Comparison of ENCODE assay signal across 8 cellular contexts in the genomic region with DNA sequence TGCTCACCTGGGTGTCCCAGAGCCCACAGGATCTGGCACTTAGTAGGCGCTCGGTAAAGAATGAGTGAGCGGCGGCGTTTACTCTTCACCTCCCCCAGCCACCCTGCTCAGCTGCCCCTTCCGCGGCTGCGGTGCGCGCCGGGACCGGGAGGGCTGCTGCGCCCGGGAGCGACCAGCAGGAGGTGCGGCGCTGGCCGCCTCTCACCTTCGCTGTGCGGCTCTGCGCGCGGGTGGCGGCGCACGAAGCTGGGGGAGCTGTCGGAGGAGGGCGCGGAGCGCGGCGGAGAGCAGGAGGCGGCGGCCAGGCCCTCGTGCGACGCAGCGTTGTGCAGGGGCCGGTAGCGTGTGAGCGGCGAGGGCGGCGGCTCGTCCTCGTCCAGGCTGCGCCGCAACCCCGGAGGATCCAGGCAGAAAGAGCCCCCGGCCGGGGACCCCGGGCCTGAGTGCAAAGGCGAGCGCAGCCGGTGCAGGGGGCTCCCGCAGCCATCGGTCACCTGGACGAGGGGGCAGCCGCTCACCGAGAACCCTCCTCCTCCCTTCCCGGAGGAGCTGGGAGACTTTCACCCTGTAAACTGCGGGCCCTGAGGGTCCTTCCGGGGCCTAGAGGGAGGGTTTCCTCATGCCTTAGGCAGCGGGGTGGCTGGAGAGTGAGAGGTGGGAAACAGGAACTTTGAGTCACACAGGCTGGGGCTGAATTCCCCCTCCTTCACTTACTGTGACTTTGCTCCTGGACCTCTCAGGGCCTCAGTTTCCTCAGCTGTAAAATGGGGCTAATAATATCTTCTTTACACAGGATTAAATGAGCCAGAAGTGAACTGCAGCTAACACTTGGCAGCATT. TPM values are rescaled to one million over a fixed set of nuclear protein-coding genes. Genes with fewer than 3 reads are reported as not detected.
DNase-seq lines count a peak whose midpoint lies in the region; ATAC-seq lines count a peak whose summit lies in the region.

No MANE protein-coding gene starts in this region.

- H3K36me3 Mint-ChIP-seq in activated naive CD8-positive, alpha-beta T cell treated with anti-CD3 and anti-CD28 coated beads for 36 hours = no peaks in the 10 kb centered on the region

- H3K27ac Mint-ChIP-seq in activated naive CD8-positive, alpha-beta T cell treated with anti-CD3 and anti-CD28 coated beads for 36 hours = no peak overlapping the region

- intact Hi-C loops in right cardiac atrium (cut with DNase I) = loop anchor here in 3 of 4 donors (5.0 to 10.0 kb wide), 2 partner anchors 47 to 50 kb away; partner anchors contain the start of gene SGCA (in 3 of the 3)

- 16% methylated on average over 64 of the region's 64 CpGs for WGBS in right cardiac atrium

- no peak overlapping the region for H3K4me3 ChIP-seq in right cardiac atrium (ENCODE audit: low read length)

- peaks cover 10% of the 10 kb centered on the region for H3K4me1 Mint-ChIP-seq in activated naive CD8-positive, alpha-beta T cell treated with anti-CD3 and anti-CD28 coated beads for 36 hours

- peak; percentile 43 for DNase-seq in NCI-H146 (lab: John Stamatoyannopoulos, UW)
- no peak for DNase-seq in NCI-H146 treated with DMSO at 0.1 percent for 48 hours (lab: John Stamatoyannopoulos, UW; ENCODE audit: unreplicated experiment)
- DNase-seq in RPMI8226 = peak; percentile 87
- DNase-seq in activated naive CD8-positive, alpha-beta T cell treated with anti-CD3 and anti-CD28 coated beads for 36 hours = peak; percentile 81
- peak; percentile 64 to 85 (median 84) for DNase-seq in right cardiac atrium
- DNase-seq in stimulated activated CD4-positive, alpha-beta T cell treated with anti-CD3 and anti-CD28 coated beads, Interleukin-12 subunit alpha, Interleukin-12 subunit beta, amount 100 ng/mL, for 24 hours (ENCODE audit: low read depth in 2 of 2) = peak; percentile 36 to 39
- DNase-seq in NCI-H1048 (lab: John Stamatoyannopoulos, UW) = no peak
- no peak for DNase-seq in midbrain (lab: John Stamatoyannopoulos, UW)

- peak overlapping the region; percentile 44 for H3K4me3 Mint-ChIP-seq in activated naive CD8-positive, alpha-beta T cell treated with anti-CD3 and anti-CD28 coated beads for 36 hours

- H3K27ac ChIP-seq in right cardiac atrium (ENCODE audit: low read length) = no peak overlapping the region

- peak; percentile 58 to 66 for ATAC-seq in right cardiac atrium

- H3K4me1 ChIP-seq in right cardiac atrium (ENCODE audit: control insufficient read depth, insufficient read depth, low read length) = peaks cover 2% of the 10 kb centered on the region

- H3K9me3 Mint-ChIP-seq in activated naive CD8-positive, alpha-beta T cell treated with anti-CD3 and anti-CD28 coated beads for 36 hours = no peaks in the 10 kb centered on the region

- H3K9me3 ChIP-seq in right cardiac atrium (ENCODE audit: control insufficient read depth, low read length) = no peaks in the 10 kb centered on the region

- H3K27me3 ChIP-seq in right cardiac atrium (ENCODE audit: control insufficient read depth, insufficient read depth) = no peaks in the 10 kb centered on the region

- H3K27me3 Mint-ChIP-seq in activated naive CD8-positive, alpha-beta T cell treated with anti-CD3 and anti-CD28 coated beads for 36 hours = peaks cover 54% of the 10 kb centered on the region

RNA-seq across cellular contexts. Expression of gene SAMD14, which starts 12.5 kb away (rescaled TPM):
- total RNA-seq in activated naive CD8-positive, alpha-beta T cell treated with anti-CD3 and anti-CD28 coated beads for 36 hours = under 1 TPM; 0.47 to 0.66 TPM
- 1 to 10 TPM; 2.4 to 4.0 (median 3.5) TPM for total RNA-seq in right cardiac atrium
- polyA plus RNA-seq in right cardiac atrium = 3.3 TPM

RNA-seq across cellular contexts. Expression of gene PDK2, which starts 22.3 kb away (rescaled TPM):
- 10 to 100 TPM in 1 of 2 experiments, 1 to 10 TPM in 1; 9.4 to 12.9 TPM for total RNA-seq in activated naive CD8-positive, alpha-beta T cell treated with anti-CD3 and anti-CD28 coated beads for 36 hours
- 100 to 1,000 TPM; 167 to 219 (median 182) TPM for total RNA-seq in right cardiac atrium
- 149 TPM for polyA plus RNA-seq in right cardiac atrium

RNA-seq across cellular contexts. Expression of gene PPP1R9B, which starts 33.1 kb away (rescaled TPM):
- total RNA-seq in activated naive CD8-positive, alpha-beta T cell treated with anti-CD3 and anti-CD28 coated beads for 36 hours = 10 to 100 TPM; 50.9 to 52.0 TPM
- total RNA-seq in right cardiac atrium = 10 to 100 TPM; 33.2 to 40.7 (median 36.1) TPM
- polyA plus RNA-seq in right cardiac atrium = 26.5 TPM

RNA-seq across cellular contexts. Expression of gene SGCA, which starts 48.4 kb away (rescaled TPM):
- under 1 TPM in 1 of 2 experiments, not detected in 1; 0.38 TPM for total RNA-seq in activated naive CD8-positive, alpha-beta T cell treated with anti-CD3 and anti-CD28 coated beads for 36 hours
- 100 to 1,000 TPM; 127 to 150 (median 133) TPM for total RNA-seq in right cardiac atrium
- 156 TPM for polyA plus RNA-seq in right cardiac atrium

Comparison
In these comparisons a context has a peak if more than half of its experiments do, and no peak if none do; other contexts are left out.
1. DNase-seq: peak in NCI-H146 (single experiment), RPMI8226 (single experiment), activated naive CD8-positive, alpha-beta T cell treated with anti-CD3 and anti-CD28 coated beads for 36 hours (single experiment), right cardiac atrium (3 of 3) and stimulated activated CD4-positive, alpha-beta T cell treated with anti-CD3 and anti-CD28 coated beads, Interleukin-12 subunit alpha, Interleukin-12 subunit beta, amount 100 ng/mL, for 24 hours (2 of 2); none in NCI-H146 treated with DMSO at 0.1 percent for 48 hours (single experiment), NCI-H1048 (single experiment) and midbrain (single experiment).
2. RNA of gene PDK2, which starts 22.3 kb away (total RNA-seq): 167 to 219 TPM in right cardiac atrium; 9.4 to 12.9 TPM in activated naive CD8-positive, alpha-beta T cell treated with anti-CD3 and anti-CD28 coated beads for 36 hours; every median in the first group is over 10 times any median in the second.